8 cellular contexts compared by ENCODE assay signal in genomic region chr13:100673831-100674362, GRCh38. TPM values are rescaled to one million over a fixed set of nuclear protein-coding genes. Genes with fewer than 3 reads are reported as not detected.
DNase-seq lines count a peak whose midpoint lies in the region; ATAC-seq and TF ChIP-seq lines count a peak whose summit lies in the region.

No MANE protein-coding gene starts in this region.

- H3K27me3 ChIP-seq in upper lobe of left lung = no peaks in the 10 kb centered on the region

- H3K9me3 ChIP-seq in upper lobe of left lung = no peaks in the 10 kb centered on the region

- H3K4me1 ChIP-seq in upper lobe of left lung = peaks cover 7 to 18% (median 13%) of the 10 kb centered on the region in 4 donors

- H3K4me3 Mint-ChIP-seq in activated naive CD4-positive, alpha-beta T cell treated with anti-CD3 and anti-CD28 coated beads, Interleukin-2, amount 50 U/mL, for 24 hours = peak overlapping the region; percentile 97

- H3K27ac ChIP-seq in upper lobe of left lung = peak overlapping the region; percentile 58 to 94 (median 72)

- H3K36me3 Mint-ChIP-seq in activated naive CD4-positive, alpha-beta T cell treated with anti-CD3 and anti-CD28 coated beads, Interleukin-2, amount 50 U/mL, for 24 hours = peaks cover 3% of the 10 kb centered on the region

- 0 to 1% methylated on average over 13 to 33 of the region's 50 CpGs for WGBS in upper lobe of left lung, 2 donors

- peaks cover 0 to 4% (median 0%) of the 10 kb centered on the region in 4 donors for H3K36me3 ChIP-seq in upper lobe of left lung

- TF ChIP-seq CTCF in upper lobe of left lung (IDR thresholded peaks at IDR 0.05) = no peak

- H3K9me3 Mint-ChIP-seq in activated naive CD4-positive, alpha-beta T cell treated with anti-CD3 and anti-CD28 coated beads, Interleukin-2, amount 50 U/mL, for 24 hours = no peaks in the 10 kb centered on the region

- ATAC-seq in GM19467 (IDR thresholded peaks at IDR 0.05; ENCODE audit: unreplicated experiment) (peak; percentile 11), HG03558 (IDR thresholded peaks at IDR 0.05; ENCODE audit: extremely low read depth, unreplicated experiment) (peak; percentile 17), upper lobe of left lung (ENCODE audit: low FRiP score in 2 of 2) (peak in 1 of 2 donors; percentile 58)

- H3K27ac Mint-ChIP-seq in activated naive CD4-positive, alpha-beta T cell treated with anti-CD3 and anti-CD28 coated beads, Interleukin-2, amount 50 U/mL, for 24 hours = peak overlapping the region; percentile 97

- DNase-seq in Caki2 (ENCODE audit: low read depth) (peak; percentile 69), RPMI7951 (ENCODE audit: low read depth) (peak; percentile 87), glomerular endothelial cell (ENCODE audit: extremely low read depth, low read depth, low spot score) (peak; percentile 68), occipital lobe (lab: John Stamatoyannopoulos, UW) (peak; percentile 36), upper lobe of left lung (peak; percentile 41 to 93)

- peak in 1 of 4 donors; percentile 31 for TF ChIP-seq POLR2A in upper lobe of left lung (IDR thresholded peaks at IDR 0.05)

- no peaks in the 10 kb centered on the region for H3K27me3 Mint-ChIP-seq in activated naive CD4-positive, alpha-beta T cell treated with anti-CD3 and anti-CD28 coated beads, Interleukin-2, amount 50 U/mL, for 24 hours

- H3K4me3 ChIP-seq in upper lobe of left lung = peak overlapping the region; percentile 36 to 100 (median 89)

- in situ Hi-C loops in Caki2 (cut with HindIII; ENCODE audit: low pct_unique_long_range_greater_than_20kb, low sequenced_read_pairs) = no loop called here

- no peak for TF ChIP-seq EP300 in upper lobe of left lung (IDR thresholded peaks at IDR 0.05)

- H3K4me1 Mint-ChIP-seq in activated naive CD4-positive, alpha-beta T cell treated with anti-CD3 and anti-CD28 coated beads, Interleukin-2, amount 50 U/mL, for 24 hours = peaks cover 31% of the 10 kb centered on the region

RNA-seq across cellular contexts. Expression of gene TMTC4, which starts 0.7 kb away (rescaled TPM):
- 19.5 and 35.3 TPM in 2 replicates for total RNA-seq in Caki2 (2014; rRNA removed; shearing (Covaris generic); ENCODE audit: low replicate concordance)
- total RNA-seq in RPMI7951 (2014; rRNA removed; shearing (Covaris generic)) = 15.6 and 16.9 TPM in 2 replicates
- total RNA-seq in glomerular endothelial cell (26.7 and 27.7 TPM in 2 replicates), occipital lobe (107 TPM), upper lobe of left lung (10 to 100 TPM; 11.4 to 17.8 (median 14.5) TPM)

Comparison
In these comparisons a context has a peak if more than half of its experiments do, and no peak if none do; other contexts are left out.
1. DNase-seq: peak in every context shown above with its lines; median percentile 87 in RPMI7951; 69 in Caki2; 68 in glomerular endothelial cell; 67 in upper lobe of left lung; 36 in occipital lobe.